In genomic region chr17:62901544-62901943, GRCh38 we compare ENCODE assay signal across 39 cellular contexts.
"Had no signal": no experiment of that assay in that cellular context is flagged by ENCODE, and none has a peak within 500 bp of the region (broad histone marks: within the 10 kb centered on the region; RNA-seq: fewer than 3 reads in every experiment).

No MANE protein-coding gene starts in this region.

- H3K36me3 Mint-ChIP-seq: activated naive CD4-positive, alpha-beta T cell treated with anti-CD3 and anti-CD28 coated beads, Interleukin-2, amount 10 ng/mL, durations not matched to agents 7 days and 5 days; activated naive CD4-positive, alpha-beta T cell treated with anti-CD3 and anti-CD28 coated beads, Interleukin-2, amount 50 U/mL, for 24 hours; activated naive CD4-positive, alpha-beta T cell treated with anti-CD3 and anti-CD28 coated beads, Interleukin-2, amount 50 U/mL, for 72 hours; activated naive CD8-positive, alpha-beta T cell; activated naive CD8-positive, alpha-beta T cell treated with anti-CD3 and anti-CD28 coated beads for 36 hours; activated naive CD8-positive, alpha-beta T cell treated with anti-CD3 and anti-CD28 coated beads, Interleukin-2, amount 10 ng/mL, durations not matched to agents 7 days and 5 days; brain had no signal

- H3K27me3 ChIP-seq: adrenal gland, ascending aorta, body of pancreas, brain microvascular endothelial cell, breast epithelium, cardiac muscle cell had no signal

- H3K4me1 ChIP-seq: adrenal gland, body of pancreas had no signal

- H3K27me3 Mint-ChIP-seq: activated naive CD4-positive, alpha-beta T cell treated with anti-CD3 and anti-CD28 coated beads, Interleukin-2, amount 50 U/mL, for 24 hours; activated naive CD8-positive, alpha-beta T cell treated with anti-CD3 and anti-CD28 coated beads, Interleukin-2, amount 10 ng/mL, durations not matched to agents 7 days and 5 days had no signal

- H3K27ac ChIP-seq: adrenal gland, ascending aorta, body of pancreas, brain microvascular endothelial cell, breast epithelium, cardiac muscle cell had no signal

- H3K4me3 Mint-ChIP-seq: activated naive CD4-positive, alpha-beta T cell treated with anti-CD3 and anti-CD28 coated beads for 36 hours; activated naive CD4-positive, alpha-beta T cell treated with anti-CD3 and anti-CD28 coated beads, Interleukin-2, amount 10 ng/mL, durations not matched to agents 7 days and 5 days; activated naive CD4-positive, alpha-beta T cell treated with anti-CD3 and anti-CD28 coated beads, Interleukin-2, amount 50 U/mL, for 24 hours; activated naive CD8-positive, alpha-beta T cell; activated naive CD8-positive, alpha-beta T cell treated with anti-CD3 and anti-CD28 coated beads for 36 hours; activated naive CD8-positive, alpha-beta T cell treated with anti-CD3 and anti-CD28 coated beads, Interleukin-2, amount 10 ng/mL, durations not matched to agents 7 days and 5 days; activated naive CD8-positive, alpha-beta T cell treated with anti-CD3 and anti-CD28 coated beads, Interleukin-2, amount 50 U/mL, for 24 hours; activated T-cell treated with anti-CD3 and anti-CD28 coated beads, Interleukin-2, amount 50 U/mL, for 24 hours; activated T-cell treated with anti-CD3 and anti-CD28 coated beads, Interleukin-2, amount 50 U/mL, for 4 hours; activated T-cell treated with anti-CD3 and anti-CD28 coated beads, Interleukin-2, amount 50 U/mL, for 72 hours; activated T-helper 1 cell treated with anti-CD3 and anti-CD28 coated beads, Interleukin-12 subunit alpha, Interleukin-12 subunit beta, Interleukin-2, Interleukin-4 antibody, amounts not matched to agents 30 ng/mL and 10 ng/mL and 1 ng/mL, durations not matched to agents 14 hours and 24 hours and 36 hours; activated T-helper 17 cell treated with anti-CD3 and anti-CD28 coated beads, Interleukin-2, amount 50 U/mL, for 72 hours; brain; central memory CD8-positive, alpha-beta T cell had no signal

- H3K9me3 Mint-ChIP-seq: activated naive CD4-positive, alpha-beta T cell treated with anti-CD3 and anti-CD28 coated beads for 36 hours; activated naive CD4-positive, alpha-beta T cell treated with anti-CD3 and anti-CD28 coated beads, Interleukin-2, amount 10 ng/mL, durations not matched to agents 7 days and 5 days; activated naive CD4-positive, alpha-beta T cell treated with anti-CD3 and anti-CD28 coated beads, Interleukin-2, amount 50 U/mL, for 24 hours; activated naive CD4-positive, alpha-beta T cell treated with anti-CD3 and anti-CD28 coated beads, Interleukin-2, amount 50 U/mL, for 72 hours; activated naive CD8-positive, alpha-beta T cell treated with anti-CD3 and anti-CD28 coated beads for 36 hours; activated naive CD8-positive, alpha-beta T cell treated with anti-CD3 and anti-CD28 coated beads, Interleukin-2, amount 10 ng/mL, durations not matched to agents 7 days and 5 days; activated naive CD8-positive, alpha-beta T cell treated with anti-CD3 and anti-CD28 coated beads, Interleukin-2, amount 50 U/mL, for 24 hours; activated T-cell treated with anti-CD3 and anti-CD28 coated beads, Interleukin-2, amount 50 U/mL, for 24 hours; activated T-cell treated with anti-CD3 and anti-CD28 coated beads, Interleukin-2, amount 50 U/mL, for 4 hours; activated T-cell treated with anti-CD3 and anti-CD28 coated beads, Interleukin-2, amount 50 U/mL, for 72 hours; activated T-helper 1 cell treated with anti-CD3 and anti-CD28 coated beads, Interleukin-12 subunit alpha, Interleukin-12 subunit beta, Interleukin-2, Interleukin-4 antibody, amounts not matched to agents 30 ng/mL and 10 ng/mL and 1 ng/mL, durations not matched to agents 14 hours and 24 hours and 36 hours; activated T-helper 17 cell treated with anti-CD3 and anti-CD28 coated beads, Interleukin-2, amount 50 U/mL, for 72 hours; activated T-helper 2 cell treated with anti-CD3 and anti-CD28 coated beads, Interferon-gamma antibody, Interleukin-2, Interleukin-4, amounts not matched to agents 10 μg/mL and 5 μg/mL and 100 μg/mL, durations not matched to agents 14 hours and 24 hours and 36 hours; central memory CD8-positive, alpha-beta T cell had no signal

- H3K9me3 ChIP-seq: adrenal gland, ascending aorta, body of pancreas, breast epithelium had no signal

- H3K4me3 ChIP-seq: adrenal gland, ascending aorta, body of pancreas, breast epithelium, cardiac muscle cell had no signal

- FAIRE-seq: astrocyte, bronchial epithelial cell had no signal

- H3K4me1 Mint-ChIP-seq: activated naive CD4-positive, alpha-beta T cell treated with anti-CD3 and anti-CD28 coated beads, Interleukin-2, amount 10 ng/mL, durations not matched to agents 7 days and 5 days; activated naive CD4-positive, alpha-beta T cell treated with anti-CD3 and anti-CD28 coated beads, Interleukin-2, amount 50 U/mL, for 24 hours; activated naive CD8-positive, alpha-beta T cell treated with anti-CD3 and anti-CD28 coated beads for 36 hours; activated naive CD8-positive, alpha-beta T cell treated with anti-CD3 and anti-CD28 coated beads, Interleukin-2, amount 10 ng/mL, durations not matched to agents 7 days and 5 days; activated naive CD8-positive, alpha-beta T cell treated with anti-CD3 and anti-CD28 coated beads, Interleukin-2, amount 50 U/mL, for 24 hours; central memory CD8-positive, alpha-beta T cell had no signal

- ATAC-seq: activated naive CD4-positive, alpha-beta T cell treated with anti-CD3 and anti-CD28 coated beads, Interleukin-2, amount 50 U/mL, for 72 hours; activated naive CD8-positive, alpha-beta T cell treated with anti-CD3 and anti-CD28 coated beads, Interleukin-2, amount 50 U/mL, for 24 hours; activated T-cell treated with anti-CD3 and anti-CD28 coated beads, Interleukin-2, amount 50 U/mL, for 4 hours; activated T-cell treated with anti-CD3 and anti-CD28 coated beads, Interleukin-2, amount 50 U/mL, for 72 hours; activated T-helper 17 cell treated with anti-CD3 and anti-CD28 coated beads, Interleukin-2, amount 50 U/mL, for 72 hours; body of pancreas had no signal

- H3K36me3 ChIP-seq: adrenal gland, ascending aorta, brain microvascular endothelial cell, breast epithelium, cardiac muscle cell had no signal

- H3K27ac Mint-ChIP-seq: activated naive CD4-positive, alpha-beta T cell treated with anti-CD3 and anti-CD28 coated beads for 36 hours; activated naive CD4-positive, alpha-beta T cell treated with anti-CD3 and anti-CD28 coated beads, Interleukin-2, amount 10 ng/mL, durations not matched to agents 7 days and 5 days; activated naive CD4-positive, alpha-beta T cell treated with anti-CD3 and anti-CD28 coated beads, Interleukin-2, amount 50 U/mL, for 24 hours; activated naive CD4-positive, alpha-beta T cell treated with anti-CD3 and anti-CD28 coated beads, Interleukin-2, amount 50 U/mL, for 72 hours; activated naive CD8-positive, alpha-beta T cell; activated naive CD8-positive, alpha-beta T cell treated with anti-CD3 and anti-CD28 coated beads for 36 hours; activated naive CD8-positive, alpha-beta T cell treated with anti-CD3 and anti-CD28 coated beads, Interleukin-2, amount 10 ng/mL, durations not matched to agents 7 days and 5 days; activated naive CD8-positive, alpha-beta T cell treated with anti-CD3 and anti-CD28 coated beads, Interleukin-2, amount 50 U/mL, for 24 hours; activated T-cell treated with anti-CD3 and anti-CD28 coated beads, Interleukin-2, amount 50 U/mL, for 24 hours; activated T-cell treated with anti-CD3 and anti-CD28 coated beads, Interleukin-2, amount 50 U/mL, for 72 hours; activated T-helper 1 cell treated with anti-CD3 and anti-CD28 coated beads, Interleukin-12 subunit alpha, Interleukin-12 subunit beta, Interleukin-2, Interleukin-4 antibody, amounts not matched to agents 30 ng/mL and 10 ng/mL and 1 ng/mL, durations not matched to agents 14 hours and 24 hours and 36 hours; activated T-helper 17 cell treated with anti-CD3 and anti-CD28 coated beads, Interleukin-2, amount 50 U/mL, for 72 hours; activated T-helper 2 cell treated with anti-CD3 and anti-CD28 coated beads, Interferon-gamma antibody, Interleukin-2, Interleukin-4, amounts not matched to agents 10 μg/mL and 5 μg/mL and 100 μg/mL, durations not matched to agents 14 hours and 24 hours and 36 hours; brain had no signal

- DNase-seq: activated effector memory CD4-positive, alpha-beta T cell treated with anti-CD3 and anti-CD28 coated beads, Interleukin-2, amount 50 U/mL, for 16 hours; activated effector memory CD4-positive, alpha-beta T cell treated with Interleukin-2 at 50 U/mL for 16 hours; activated gamma-delta T cell; activated gamma-delta T cell treated with Interleukin-2 at 50 U/mL for 16 hours; activated naive CD4-positive, alpha-beta T cell; activated naive CD4-positive, alpha-beta T cell treated with anti-CD3 and anti-CD28 coated beads for 36 hours; activated naive CD4-positive, alpha-beta T cell treated with anti-CD3 and anti-CD28 coated beads, Interleukin-2, amount 10 ng/mL, durations not matched to agents 7 days and 5 days; activated naive CD4-positive, alpha-beta T cell treated with anti-CD3 and anti-CD28 coated beads, Interleukin-2, amount 50 U/mL, for 16 hours; activated naive CD4-positive, alpha-beta T cell treated with Interleukin-2 at 50 U/mL for 16 hours; activated naive CD8-positive, alpha-beta T cell treated with anti-CD3 and anti-CD28 coated beads for 36 hours; activated naive CD8-positive, alpha-beta T cell treated with anti-CD3 and anti-CD28 coated beads, Interleukin-2, amount 10 ng/mL, durations not matched to agents 7 days and 5 days; activated naive CD8-positive, alpha-beta T cell treated with anti-CD3 and anti-CD28 coated beads, Interleukin-2, amount 50 U/mL, for 24 hours; activated T-cell treated with anti-CD3 and anti-CD28 coated beads, Interleukin-2, amount 50 U/mL, for 1 hour; activated T-cell treated with anti-CD3 and anti-CD28 coated beads, Interleukin-2, amount 50 U/mL, for 24 hours; activated T-cell treated with anti-CD3 and anti-CD28 coated beads, Interleukin-2, amount 50 U/mL, for 4 hours; activated T-cell treated with anti-CD3 and anti-CD28 coated beads, Interleukin-2, amount 50 U/mL, for 48 hours; activated T-cell treated with anti-CD3 and anti-CD28 coated beads, Interleukin-2, amount 50 U/mL, for 72 hours; adrenal gland; amniotic stem cell; amygdala; anterior cingulate cortex; aorta; body of pancreas; brain microvascular endothelial cell; central memory CD4-positive, alpha-beta T cell; cerebellar nuclear complex had no signal
